1 cellular context compared by ENCODE assay signal in genomic region chr7:15215611-15216010, GRCh38.
TF ChIP-seq lines count a peak whose summit lies in the region.

No MANE protein-coding gene starts in this region.

TF ChIP-seq in SK-N-SH treated with all-trans-retinoic acid at 6 μM for 48 hours, 23 proteins besides CTCF, POLR2A, EP300 and RAD21 (continued from another document):
- TF ChIP-seq CSRNP3 (CRISPR knock-in tag; IDR thresholded peaks at IDR 0.05), result no peak
- no peak for TF ChIP-seq CREB5 (CRISPR knock-in tag; IDR thresholded peaks at IDR 0.05; ENCODE audit: low read depth)
- TF ChIP-seq ZNF70 (CRISPR knock-in tag; IDR thresholded peaks at IDR 0.05), result no peak
- no peak for TF ChIP-seq CSDC2 (CRISPR knock-in tag; IDR thresholded peaks at IDR 0.05)
- no peak for TF ChIP-seq GLIS3 (CRISPR knock-in tag; IDR thresholded peaks at IDR 0.05)
- TF ChIP-seq TCF4 (CRISPR knock-in tag; IDR thresholded peaks at IDR 0.05; ENCODE audit: borderline replicate concordance), result no peak
- no peak for TF ChIP-seq ZFP3 (CRISPR knock-in tag; IDR thresholded peaks at IDR 0.05)
